In the genomic region with DNA sequence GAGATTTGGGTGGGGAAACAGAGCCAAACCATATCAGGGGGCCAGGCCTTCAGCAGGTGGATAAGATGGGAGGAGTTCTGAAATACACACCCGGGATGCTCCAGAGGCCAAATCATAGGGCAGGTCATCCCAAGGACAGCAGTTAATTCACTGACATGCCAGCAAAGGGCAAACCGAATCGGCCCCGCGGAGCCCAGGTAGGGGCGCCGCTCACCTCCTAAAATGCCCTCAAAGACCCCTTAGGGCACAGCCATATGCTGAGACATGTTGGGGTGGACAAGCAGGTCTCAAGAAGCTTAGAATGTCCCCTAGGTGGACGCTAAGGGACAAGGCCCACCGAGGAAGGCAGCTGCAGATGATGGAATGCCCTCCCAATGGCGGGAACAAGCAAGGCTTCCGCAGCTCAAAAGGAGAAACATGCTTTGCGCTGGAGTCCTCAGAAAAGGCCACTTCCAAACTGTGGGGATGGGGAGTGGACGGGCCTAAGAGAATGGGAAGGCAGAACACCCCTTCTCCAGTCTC, we compare ENCODE assay signal across 8 cellular contexts.
DNase-seq lines count a peak whose midpoint lies in the region; ATAC-seq and TF ChIP-seq lines count a peak whose summit lies in the region.

No MANE protein-coding gene starts in this region.

- TF ChIP-seq CTCF in GM23338 (conservative IDR thresholded peaks at IDR 0.05; ENCODE audit: low read depth in 2 of 2), result no peak

- peak; percentile 17 for DNase-seq in GM23338 (ENCODE audit: low spot score)
- no peak for DNase-seq in activated naive CD4-positive, alpha-beta T cell treated with anti-CD3 and anti-CD28 coated beads, Interleukin-2, amount 50 U/mL, for 72 hours (ENCODE audit: low spot score in 2 of 2)
- no peak for DNase-seq in NCI-H226
- no peak for DNase-seq in amygdala (lab: John Stamatoyannopoulos, UW)
- no peak for DNase-seq in COLO668 (lab: John Stamatoyannopoulos, UW; ENCODE audit: unreplicated experiment)

- ATAC-seq in GM23338 (no peak; the same call in 2 of the 3 replicates), HG02885 (IDR thresholded peaks at IDR 0.05; ENCODE audit: poor library complexity, unreplicated experiment) (no peak)
- ATAC-seq in activated naive CD4-positive, alpha-beta T cell treated with anti-CD3 and anti-CD28 coated beads, Interleukin-2, amount 50 U/mL, for 72 hours, result no peak

- H3K36me3 ChIP-seq in GM23338 (ENCODE audit: insufficient read depth), result no peaks in the 10 kb centered on the region; the same call in 1 of the 2 replicates

- H3K4me2 ChIP-seq in GM23338, result peak overlapping the region; percentile 99

- peaks cover 15% of the 10 kb centered on the region for H3K4me1 Mint-ChIP-seq in GM23338

- H3K36me3 Mint-ChIP-seq in GM23338 (ENCODE audit: low read depth), result no peaks in the 10 kb centered on the region
- peaks cover 5 to 20% of the 10 kb centered on the region in 2 donors for H3K36me3 Mint-ChIP-seq in activated naive CD4-positive, alpha-beta T cell treated with anti-CD3 and anti-CD28 coated beads, Interleukin-2, amount 50 U/mL, for 72 hours

- H3K4me3 ChIP-seq in GM23338 (peak overlapping the region; percentile 80), iPS-18c (ENCODE audit: insufficient read depth, low read depth, low read length) (peak overlapping the region; percentile 63), skin epidermis (peak overlapping the region in 5 of 7 experiments; percentile 34 to 60 (median 42))

- H2AFZ ChIP-seq in GM23338, result peak overlapping the region; percentile 91

- no peaks in the 10 kb centered on the region for H3K9me3 Mint-ChIP-seq in GM23338
- peaks cover 0 to 3% of the 10 kb centered on the region in 2 donors for H3K9me3 Mint-ChIP-seq in activated naive CD4-positive, alpha-beta T cell treated with anti-CD3 and anti-CD28 coated beads, Interleukin-2, amount 50 U/mL, for 72 hours

- H3K4me3 Mint-ChIP-seq in GM23338, result peak overlapping the region; percentile 78

- no peaks in the 10 kb centered on the region for H3K79me2 ChIP-seq in GM23338 (replicated peaks; ENCODE audit: insufficient read depth)

- no peak overlapping the region for H3K27ac Mint-ChIP-seq in GM23338
- peak overlapping the region; percentile 81 to 84 for H3K27ac Mint-ChIP-seq in activated naive CD4-positive, alpha-beta T cell treated with anti-CD3 and anti-CD28 coated beads, Interleukin-2, amount 50 U/mL, for 72 hours

- peaks cover under 1% of the 10 kb centered on the region; the same call in 1 of the 2 replicates for H4K20me1 ChIP-seq in GM23338 (replicated peaks; ENCODE audit: insufficient read depth)

- peaks cover 62% of the 10 kb centered on the region for H3K27me3 Mint-ChIP-seq in GM23338 (ENCODE audit: insufficient read depth, low read depth, poor library complexity)

- H3K27me3 ChIP-seq in GM23338 (ENCODE audit: insufficient read depth), result peaks cover 70% of the 10 kb centered on the region

- no peaks in the 10 kb centered on the region; the same call in 1 of the 2 replicates for H3F3A ChIP-seq in GM23338 (replicated peaks; ENCODE audit: low read depth)

- peaks cover 10% of the 10 kb centered on the region; the same call in 1 of the 2 replicates for H3K4me1 ChIP-seq in GM23338 (ENCODE audit: insufficient read depth)

- H3K9me2 ChIP-seq in GM23338 (ENCODE audit: insufficient read depth), result 0 out of 2 replicates have a peak, but pooled peaks cover 3% of the 10 kb centered on the region

- no peak overlapping the region for H3K27ac ChIP-seq in GM23338 (ENCODE audit: low read depth)
- peak overlapping the region in 10 of 21 experiments; percentile 28 to 89 (median 67) for H3K27ac ChIP-seq in skin epidermis

- no peaks in the 10 kb centered on the region for H3K9me3 ChIP-seq in iPS-18c (ENCODE audit: control insufficient read depth, insufficient read depth, low read length)

TF ChIP-seq in GM23338, 12 proteins besides CTCF, POLR2A, EP300 and RAD21:
- TF ChIP-seq ZNF114 (CRISPR knock-in tag; IDR thresholded peaks at IDR 0.05), result no peak
